ENCODE assay signal across 17 cellular contexts in genomic region chr2:61396005-61396404, GRCh38.
DNase-seq lines count a peak whose midpoint lies in the region; ATAC-seq, FAIRE-seq and TF ChIP-seq lines count a peak whose summit lies in the region.
"Had no signal": no experiment of that assay in that cellular context is flagged by ENCODE, and none has a peak within 500 bp of the region (broad histone marks: within the 10 kb centered on the region; RNA-seq: fewer than 3 reads in every experiment).

No MANE protein-coding gene starts in this region.

- H3K9me3 ChIP-seq in A673 (ENCODE audit: low read depth, low read length, poor library complexity, severe bottlenecking), result no peaks in the 10 kb centered on the region
- H3K9me3 ChIP-seq in K562 (replicated peaks; ENCODE audit: control insufficient read depth, insufficient read depth, low read depth, low read length), result no peaks in the 10 kb centered on the region

- no peak overlapping the region for H3K4me2 ChIP-seq in GM23338
- no peak overlapping the region for H3K4me2 ChIP-seq in K562 (ENCODE audit: insufficient read depth, low read length)

- BruUV-seq in A673 (replicated peaks; lab: Mats Ljungman, UMichigan) (no TSS peak), K562 (replicated peaks; lab: Mats Ljungman, UMichigan) (no TSS peak)

- POLR2A ChIA-PET in A673 (lab: Charles Lee; ENCODE audit: low non-redundant PET) (no interaction called here), K562 (lab: Yijun Ruan, JAX) (no interaction called here)

- FAIRE-seq in K562 (lab: Jason Lieb, UNC), result no peak

- H3K79me2 ChIP-seq in GM23338 (replicated peaks; ENCODE audit: insufficient read depth) (no peaks in the 10 kb centered on the region; the same call in 1 of the 2 replicates), K562 (ENCODE audit: control insufficient read depth, insufficient read depth, low read length) (no peaks in the 10 kb centered on the region)

- intact Hi-C loops in A673 (cut with micrococcal nuclease; ENCODE audit: unreplicated experiment) (no loop called here), K562 (cut with micrococcal nuclease) (no loop called here)

- 92% methylated on average over 4 of the region's 4 CpGs for WGBS in K562 (ENCODE audit: insufficient coverage, low coverage, missing lambda C conversion rate)

- peak; percentile 12 for DNase-seq in A673 (ENCODE audit: low spot score)
- DNase-seq in GM23338 (ENCODE audit: low spot score), result peak; percentile 21
- no peak for DNase-seq in K562 (ENCODE audit: extremely low read depth in 1 of 4, low spot score in 3 of 4)
- DNase-seq in fibroblast of pulmonary artery (ENCODE audit: low read depth), result peak; percentile 13
- no peak for DNase-seq in NCI-H146 treated with DMSO at 0.1 percent for 48 hours (lab: John Stamatoyannopoulos, UW; ENCODE audit: unreplicated experiment)
- DNase-seq in NCI-H187 treated with DMSO at 0.1 percent for 48 hours (lab: John Stamatoyannopoulos, UW), result no peak
- DNase-seq: AML-193, COR-L47, DMS153, HCEC 1CT, KG1, NCI-H1092, NCI-H1694, NCI-H526 treated with DMSO at 0.1 percent for 48 hours, SHP77 treated with DMSO at 0.1 percent for 48 hours had no signal

- no peak for TF ChIP-seq EP300 in K562 (IDR thresholded peaks at IDR 0.05; ENCODE audit: low read length)

- H3K27me3 ChIP-seq in A673 (replicated peaks; ENCODE audit: insufficient read depth, low read depth, low read length, poor library complexity) (no peaks in the 10 kb centered on the region), GM23338 (ENCODE audit: insufficient read depth) (no peaks in the 10 kb centered on the region), K562 (ENCODE audit: control insufficient read depth in 2 of 2, insufficient read depth in 2 of 2, low read length in 2 of 2) (no peaks in the 10 kb centered on the region)

- no peak overlapping the region for H3K4me3 ChIP-seq in A673 (ENCODE audit: low read depth, low read length, poor library complexity, severe bottlenecking)
- H3K4me3 ChIP-seq in GM23338, result no peak overlapping the region
- H3K4me3 ChIP-seq in K562, result no peak overlapping the region
- H3K4me3 ChIP-seq in fibroblast of pulmonary artery (replicated peaks; ENCODE audit: low read depth, low read length), result no peak overlapping the region

- no peak for TF ChIP-seq RAD21 in K562 (CRISPR knock-in tag; conservative IDR thresholded peaks at IDR 0.05 in 1 of 2, IDR thresholded peaks at IDR 0.05 in 1 of 2)

- no peak for TF ChIP-seq POLR2A in K562 (conservative IDR thresholded peaks at IDR 0.05)

- H3K9me1 ChIP-seq in K562 (ENCODE audit: control insufficient read depth, insufficient read depth, low read length), result no peaks in the 10 kb centered on the region

- CTCF ChIA-PET in A673 (lab: Charles Lee) (no interaction called here), K562 (lab: Yijun Ruan, JAX; ENCODE audit: low intra/inter-chr PET ratio) (interaction anchor here (0.6 kb wide), 1 partner anchor 10 kb away, joined by 5 read pairs; no protein-coding TSS in a partner anchor)

- no peak overlapping the region for H3K27ac Mint-ChIP-seq in GM23338

- in situ Hi-C loops in K562 (cut with MboI), result no loop called here

- H2AFZ ChIP-seq in GM23338 (no peak overlapping the region), K562 (ENCODE audit: low read depth, low read length) (no peak overlapping the region)

- no peak overlapping the region for H3K27ac ChIP-seq in A673 (ENCODE audit: low read depth, low read length, poor library complexity, severe bottlenecking)
- no peak overlapping the region for H3K27ac ChIP-seq in GM23338 (ENCODE audit: low read depth)
- no peak overlapping the region for H3K27ac ChIP-seq in K562 (ENCODE audit: extremely low read depth, low read depth, low read length)

- no peaks in the 10 kb centered on the region for H3F3A ChIP-seq in GM23338 (replicated peaks; ENCODE audit: low read depth)

- peaks cover 8% of the 10 kb centered on the region for H3K4me1 ChIP-seq in A673 (ENCODE audit: insufficient read depth, low read length, poor library complexity, severe bottlenecking)
- H3K4me1 ChIP-seq in GM23338 (ENCODE audit: insufficient read depth), result no peaks in the 10 kb centered on the region; the same call in 1 of the 2 replicates
- no peaks in the 10 kb centered on the region; a peak in 1 of 5 replicates for H3K4me1 ChIP-seq in K562 (replicated peaks in 1 of 2; ENCODE audit: control insufficient read depth in 2 of 2, insufficient read depth in 2 of 2, low read length in 2 of 2)

- peaks cover 8% of the 10 kb centered on the region for H3K36me3 ChIP-seq in A673 (ENCODE audit: insufficient read depth, low read length, poor library complexity, severe bottlenecking)
- H3K36me3 ChIP-seq in GM23338 (ENCODE audit: insufficient read depth), result no peaks in the 10 kb centered on the region; the same call in 1 of the 2 replicates
- H3K36me3 ChIP-seq in K562 (ENCODE audit: control insufficient read depth, insufficient read depth, low read length), result peaks cover 31% of the 10 kb centered on the region

- H3K4me1 Mint-ChIP-seq in GM23338, result peaks cover 3% of the 10 kb centered on the region; the same call in 2 of the 3 replicates
- H3K4me1 Mint-ChIP-seq: CD14-positive monocyte had no signal

- no peaks in the 10 kb centered on the region for H3K9me2 ChIP-seq in GM23338 (ENCODE audit: insufficient read depth)

- H3K27me3 Mint-ChIP-seq in GM23338 (ENCODE audit: insufficient read depth, low read depth, poor library complexity), result peaks cover 7% of the 10 kb centered on the region

- no peak for TF ChIP-seq CTCF in A673 (conservative IDR thresholded peaks at IDR 0.05; ENCODE audit: low read depth, low read length)
- TF ChIP-seq CTCF in GM23338 (conservative IDR thresholded peaks at IDR 0.05; ENCODE audit: low read depth in 2 of 2), result peak in 1 of 2 experiments; percentile 22; a peak in 1 of 4 replicates
- no peak for TF ChIP-seq CTCF in K562 (IDR thresholded peaks at IDR 0.05 in 2 of 3, conservative IDR thresholded peaks at IDR 0.05 in 1 of 3; ENCODE audit: insufficient read depth in 2 of 3, low read depth in 1 of 3, low read length in 3 of 3)
- no peak for TF ChIP-seq CTCF in fibroblast of pulmonary artery (IDR thresholded peaks at IDR 0.05; ENCODE audit: low read length, missing control alignments)

- no peaks in the 10 kb centered on the region for H4K20me1 ChIP-seq in GM23338 (replicated peaks; ENCODE audit: insufficient read depth)
- H4K20me1 ChIP-seq in K562 (replicated peaks; ENCODE audit: control insufficient read depth, insufficient read depth, low read length), result no peaks in the 10 kb centered on the region

- no peak; the same call in 2 of the 3 replicates for ATAC-seq in GM23338
- peak; percentile 52; the same call in 2 of the 3 replicates for ATAC-seq in K562
- no peak for ATAC-seq in HG02938 (IDR thresholded peaks at IDR 0.05; ENCODE audit: unreplicated experiment)

- H3K4me3 Mint-ChIP-seq in GM23338, result no peak overlapping the region
- H3K4me3 Mint-ChIP-seq: CD14-positive monocyte had no signal

- H3K9ac ChIP-seq in K562 (ENCODE audit: insufficient read depth in 1 of 2, low read depth in 2 of 2, low read length in 2 of 2), result no peak overlapping the region

- no peaks in the 10 kb centered on the region for H3K9me3 Mint-ChIP-seq in GM23338

- H3K36me3 Mint-ChIP-seq in GM23338 (ENCODE audit: low read depth), result peaks cover 22% of the 10 kb centered on the region

TF ChIP-seq in GM23338, 12 proteins besides CTCF, POLR2A, EP300 and RAD21 (continues in another document):
- TF ChIP-seq POLR2AphosphoS5 (IDR thresholded peaks at IDR 0.05; ENCODE audit: low read depth) (no peak), ETS1 (IDR thresholded peaks at IDR 0.05) (no peak), ZNF114 (CRISPR knock-in tag; IDR thresholded peaks at IDR 0.05) (no peak)

TF ChIP-seq in K562, 482 proteins besides CTCF, POLR2A, EP300 and RAD21 (continues in another document):
- TF ChIP-seq NCOA4 (IDR thresholded peaks at IDR 0.05; ENCODE audit: partially characterized antibody) (no peak), BCL6 (CRISPR knock-in tag; IDR thresholded peaks at IDR 0.05) (no peak), CEBPZ (IDR thresholded peaks at IDR 0.05; ENCODE audit: borderline replicate concordance, low read depth, low read length) (no peak), IFI16 (CRISPR knock-in tag; IDR thresholded peaks at IDR 0.05) (no peak), SRSF1 (IDR thresholded peaks at IDR 0.05; ENCODE audit: low read depth, low read length) (no peak), ZBTB12 (CRISPR knock-in tag; IDR thresholded peaks at IDR 0.05) (no peak), PHF8 (IDR thresholded peaks at IDR 0.05; ENCODE audit: borderline replicate concordance, low read length) (no peak)

Comparison
In these comparisons a context has a peak if more than half of its experiments do, and no peak if none do; other contexts are left out.
1. DNase-seq: peak in A673 (single experiment), GM23338 (single experiment) and fibroblast of pulmonary artery (single experiment); none in K562 (0 of 4), NCI-H146 treated with DMSO at 0.1 percent for 48 hours (single experiment) and NCI-H187 treated with DMSO at 0.1 percent for 48 hours (single experiment).